8 cellular contexts compared by ENCODE assay signal in the genomic region with DNA sequence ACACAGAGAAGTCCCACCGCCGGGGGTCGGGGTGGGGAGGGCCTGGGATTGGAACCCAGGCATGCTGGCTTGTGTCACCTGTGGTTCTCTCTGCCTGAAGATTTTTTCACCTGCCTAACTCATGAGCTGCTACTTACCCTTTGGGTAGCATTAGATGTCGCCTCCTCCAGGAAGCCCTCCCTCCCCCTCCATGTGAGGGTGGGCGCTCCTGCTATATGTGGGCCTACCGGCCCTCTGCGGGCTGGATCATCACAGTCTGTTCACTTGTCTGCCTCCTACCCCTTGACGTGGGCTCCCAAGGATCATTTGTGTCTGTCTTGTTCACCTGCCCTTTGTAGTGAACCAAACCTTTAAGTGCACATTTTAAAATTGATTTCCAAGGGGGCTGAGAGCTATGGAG.
DNase-seq lines count a peak whose midpoint lies in the region; ATAC-seq and TF ChIP-seq lines count a peak whose summit lies in the region.

No MANE protein-coding gene starts in this region.

- H3K4ac ChIP-seq in mesenchymal stem cell (ENCODE audit: low read depth in 1 of 2, low read length in 2 of 2): peak overlapping the region in 1 of 2 experiments; percentile 88

- peak overlapping the region; percentile 1 for H2AK5ac ChIP-seq in mesenchymal stem cell (ENCODE audit: low read length, severe bottlenecking)

- H3K4me1 Mint-ChIP-seq in activated naive CD8-positive, alpha-beta T cell treated with anti-CD3 and anti-CD28 coated beads for 36 hours: peaks cover 2% of the 10 kb centered on the region

- peak overlapping the region; percentile 87 for H2BK120ac ChIP-seq in mesenchymal stem cell (ENCODE audit: low read depth, low read length)

- no peak overlapping the region for H3K27ac Mint-ChIP-seq in activated naive CD8-positive, alpha-beta T cell treated with anti-CD3 and anti-CD28 coated beads for 36 hours

- H4K91ac ChIP-seq in mesenchymal stem cell (ENCODE audit: low read length): no peak overlapping the region

- no peaks in the 10 kb centered on the region for H3K9me3 Mint-ChIP-seq in activated naive CD8-positive, alpha-beta T cell treated with anti-CD3 and anti-CD28 coated beads for 36 hours

- H3K14ac ChIP-seq in mesenchymal stem cell (ENCODE audit: low read length in 2 of 2): no peak overlapping the region

- DNase-seq in AG04449 (ENCODE audit: low read depth, low spot score) (no peak), HEK293T (ENCODE audit: extremely low spot score) (no peak), mesenchymal stem cell (no peak), left lung (no peak), DMS 273 (lab: John Stamatoyannopoulos, UW; ENCODE audit: unreplicated experiment) (no peak), DMS153 (lab: John Stamatoyannopoulos, UW) (no peak)
- DNase-seq in activated naive CD8-positive, alpha-beta T cell treated with anti-CD3 and anti-CD28 coated beads for 36 hours: no peak

- H2BK15ac ChIP-seq in mesenchymal stem cell (ENCODE audit: low read depth, poor library complexity, severe bottlenecking): peak overlapping the region; percentile 95

- WGBS in mesenchymal stem cell: 60% methylated on average over 8 of the region's 8 CpGs

- TF ChIP-seq CTCF in AG04449 (IDR thresholded peaks at IDR 0.05; ENCODE audit: insufficient read depth, low read length, missing control alignments) (no peak), left lung (IDR thresholded peaks at IDR 0.05) (no peak)

- peak overlapping the region; percentile 61 to 95 for H2BK12ac ChIP-seq in mesenchymal stem cell (ENCODE audit: low read length in 2 of 2)

- ATAC-seq in left lung (no peak), GM19455 (IDR thresholded peaks at IDR 0.05; ENCODE audit: unreplicated experiment) (no peak)

- H3K36me3 ChIP-seq in mesenchymal stem cell (ENCODE audit: control insufficient read depth in 1 of 2, insufficient read depth in 2 of 2, low read depth in 1 of 2, low read length in 2 of 2) (no peaks in the 10 kb centered on the region), left lung (no peaks in the 10 kb centered on the region)

- peaks cover 21% of the 10 kb centered on the region for H3K27me3 Mint-ChIP-seq in activated naive CD8-positive, alpha-beta T cell treated with anti-CD3 and anti-CD28 coated beads for 36 hours

- peak overlapping the region; percentile 81 for H3K9ac ChIP-seq in mesenchymal stem cell (ENCODE audit: low read length)

- H3K18ac ChIP-seq in mesenchymal stem cell (ENCODE audit: low read depth in 1 of 2, low read length in 2 of 2): peak overlapping the region in 1 of 2 experiments; percentile 90

- intact Hi-C loops in left lung (cut with DNase I): loop anchor here in 1 of 2 donors (5.0 kb wide), 1 partner anchor 160 kb away; no protein-coding TSS in a partner anchor

- no peaks in the 10 kb centered on the region for H3K79me1 ChIP-seq in mesenchymal stem cell (replicated peaks; ENCODE audit: low read length, poor library complexity, severe bottlenecking)

- no peaks in the 10 kb centered on the region for H3K9me3 ChIP-seq in mesenchymal stem cell (ENCODE audit: control insufficient read depth, low read length)
- H3K9me3 ChIP-seq in left lung: no peaks in the 10 kb centered on the region

- peak overlapping the region; percentile 64; the same call in 1 of the 2 replicates for H3K4me3 ChIP-seq in AG04449 (ENCODE audit: low read depth, low read length)
- H3K4me3 ChIP-seq in mesenchymal stem cell (ENCODE audit: insufficient read depth in 1 of 2, low read depth in 1 of 2, low read length in 2 of 2): peak overlapping the region; percentile 47 to 76
- no peak overlapping the region for H3K4me3 ChIP-seq in left lung

- H3K4me1 ChIP-seq in mesenchymal stem cell (ENCODE audit: control insufficient read depth, insufficient read depth, low read depth, low read length) (peaks cover 13% of the 10 kb centered on the region), left lung (peaks cover 5 to 12% of the 10 kb centered on the region in 2 donors)

- H3K4me2 ChIP-seq in mesenchymal stem cell (ENCODE audit: low read length, poor library complexity, severe bottlenecking): peak overlapping the region; percentile 97

- H3K27ac ChIP-seq in mesenchymal stem cell (ENCODE audit: low read length, poor library complexity, severe bottlenecking): no peak overlapping the region
- H3K27ac ChIP-seq in left lung: no peak overlapping the region

- no peaks in the 10 kb centered on the region for H3K36me3 Mint-ChIP-seq in activated naive CD8-positive, alpha-beta T cell treated with anti-CD3 and anti-CD28 coated beads for 36 hours

- no peak overlapping the region for H2AFZ ChIP-seq in mesenchymal stem cell (ENCODE audit: low read depth, low read length)

- peak overlapping the region; percentile 87 for H4K8ac ChIP-seq in mesenchymal stem cell (ENCODE audit: low read length)

- peak overlapping the region; percentile 33 for H3K4me3 Mint-ChIP-seq in activated naive CD8-positive, alpha-beta T cell treated with anti-CD3 and anti-CD28 coated beads for 36 hours

- CTCF ChIA-PET in AG04449 (lab: Yijun Ruan, JAX) (interaction anchor here (0.6 to 3.3 kb wide), 19 partner anchors 9 to 236 kb away, joined by 3 to 60 read pairs (median 4); no protein-coding TSS in a partner anchor), HEK293T (lab: Yijun Ruan, JAX) (interaction anchor here (1.0 to 2.0 kb wide), 3 partner anchors 28 to 168 kb away, joined by 3 to 8 read pairs (median 3); no protein-coding TSS in a partner anchor)

- H3K27me3 ChIP-seq in mesenchymal stem cell (ENCODE audit: control insufficient read depth in 1 of 2, insufficient read depth in 1 of 2, low read length in 2 of 2) (peaks cover 4 to 21% of the 10 kb centered on the region in 2 experiments), left lung (peaks cover 0 to 11% of the 10 kb centered on the region in 2 donors)

- H2BK5ac ChIP-seq in mesenchymal stem cell (ENCODE audit: low read depth, low read length, poor library complexity, severe bottlenecking): no peak overlapping the region

- no peak overlapping the region for H3K23ac ChIP-seq in mesenchymal stem cell (ENCODE audit: low read length in 2 of 2)

- POLR2A ChIA-PET in AG04449 (lab: Yijun Ruan, JAX) (no interaction called here), HEK293T (lab: Yijun Ruan, JAX) (interaction anchor here (0.8 kb wide), 1 partner anchor 159 kb away, joined by 3 read pairs; no protein-coding TSS in a partner anchor)

TF ChIP-seq in HEK293T, 16 proteins besides CTCF, POLR2A, EP300 and RAD21:
- TF ChIP-seq LEF1 (IDR thresholded peaks at IDR 0.05; ENCODE audit: borderline replicate concordance) (no peak), L3MBTL2 (conservative IDR thresholded peaks at IDR 0.05) (0 out of 2 replicates have a peak, but pooled peaks have one; percentile 1), ELF4 (IDR thresholded peaks at IDR 0.05) (no peak)

Comparison
In these comparisons a context has a peak if more than half of its experiments do, and no peak if none do; other contexts are left out.
1. H3K4me3 ChIP-seq: peak in AG04449 (single experiment) and mesenchymal stem cell (2 of 2); none in left lung (0 of 2).